Comparison of ENCODE assay signal across 8 cellular contexts in genomic region chr10:105288613-105289012, GRCh38.
"Had no signal": no experiment of that assay in that cellular context is flagged by ENCODE, and none has a peak within 500 bp of the region (broad histone marks: within the 10 kb centered on the region; RNA-seq: fewer than 3 reads in every experiment).

No MANE protein-coding gene starts in this region.

- FAIRE-seq: HTR-8/SVneo, K562 had no signal

- H3K36me3 Mint-ChIP-seq: IgD-negative memory B cell had no signal

- H3K27ac ChIP-seq: HL-60, KMS-11 had no signal

- H3K9ac ChIP-seq: KMS-11 had no signal

- H3K27me3 Mint-ChIP-seq: IgD-negative memory B cell had no signal

- H3K4me3 Mint-ChIP-seq: IgD-negative memory B cell had no signal

- H3K4me2 ChIP-seq: KMS-11 had no signal

- H3K4me1 Mint-ChIP-seq: IgD-negative memory B cell had no signal

- H3K4me3 ChIP-seq: K562 had no signal

- DNase-seq: IMR-90, KBM-7, KG1 had no signal

- H3K9me3 Mint-ChIP-seq: IgD-negative memory B cell had no signal

- ATAC-seq: K562 had no signal

- H3K27ac Mint-ChIP-seq: IgD-negative memory B cell had no signal
